9 cellular contexts compared by ENCODE assay signal in genomic region chr17:59914274-59914854, GRCh38. TPM values are rescaled to one million over a fixed set of nuclear protein-coding genes. Genes with fewer than 3 reads are reported as not detected.
DNase-seq lines count a peak whose midpoint lies in the region; ATAC-seq and TF ChIP-seq lines count a peak whose summit lies in the region.
"Had no signal": no experiment of that assay in that cellular context is flagged by ENCODE, and none has a peak within 500 bp of the region (broad histone marks: within the 10 kb centered on the region; RNA-seq: fewer than 3 reads in every experiment).

No MANE protein-coding gene starts in this region.

- intact Hi-C loops in prostate gland (cut with DNase I), result no loop called here

- H3K9me3 ChIP-seq in prostate gland, result no peaks in the 10 kb centered on the region

- no peak for TF ChIP-seq POLR2A in prostate gland (IDR thresholded peaks at IDR 0.05)

- ATAC-seq in SK-N-SH treated with all-trans-retinoic acid at 6 μM for 48 hours, result peak; percentile 86
- ATAC-seq in GM21825 (IDR thresholded peaks at IDR 0.05; ENCODE audit: unreplicated experiment), result no peak
- no peak for ATAC-seq in HG02763 (IDR thresholded peaks at IDR 0.05; ENCODE audit: unreplicated experiment)

- TF ChIP-seq CTCF in prostate gland (IDR thresholded peaks at IDR 0.05), result peak; percentile 15 to 78 (median 70)

- WGBS in prostate gland, result 65% methylated on average over 1 of the region's 1 CpG

- no peak overlapping the region for H3K27ac ChIP-seq in prostate gland

- H3K36me3 ChIP-seq in prostate gland, result peaks cover 0 to 4% of the 10 kb centered on the region in 2 donors

- no peaks in the 10 kb centered on the region for H3K4me1 ChIP-seq in prostate gland (replicated peaks)

- DNase-seq in SIG-M5 treated with dmso at 0.1 percent for 504 hours (lab: John Stamatoyannopoulos, UW; ENCODE audit: unreplicated experiment), result peak; percentile 96
- DNase-seq in SIG-M5 (lab: John Stamatoyannopoulos, UW), result no peak
- DNase-seq in M059J (ENCODE audit: low read depth), result peak; percentile 44
- DNase-seq in fibroblast of peridontal ligament (ENCODE audit: extremely low read depth), result peak; percentile 80
- no peak for DNase-seq in prostate gland (ENCODE audit: low spot score)
- DNase-seq: activated T-cell treated with anti-CD3 and anti-CD28 coated beads, Interleukin-2, amount 50 U/mL, for 4 hours had no signal

- H3K4me3 ChIP-seq in prostate gland, result no peak overlapping the region

- H3K27me3 ChIP-seq in prostate gland (replicated peaks; ENCODE audit: insufficient read depth), result no peaks in the 10 kb centered on the region

TF ChIP-seq in SK-N-SH treated with all-trans-retinoic acid at 6 μM for 48 hours, 23 proteins besides CTCF, POLR2A, EP300 and RAD21:
- TF ChIP-seq ZFP30 (CRISPR knock-in tag; IDR thresholded peaks at IDR 0.05) (no peak), ARNTL (CRISPR knock-in tag; IDR thresholded peaks at IDR 0.05; ENCODE audit: borderline replicate concordance, low read depth) (no peak), ZNF70 (CRISPR knock-in tag; IDR thresholded peaks at IDR 0.05) (no peak), RARB (CRISPR knock-in tag; IDR thresholded peaks at IDR 0.05) (no peak), ZNF8 (CRISPR knock-in tag; IDR thresholded peaks at IDR 0.05) (no peak), ZNF565 (CRISPR knock-in tag; conservative IDR thresholded peaks at IDR 0.05; ENCODE audit: low read depth) (no peak), ZC3H10 (CRISPR knock-in tag; IDR thresholded peaks at IDR 0.05) (no peak)
- TF ChIP-seq, protein P1, sequence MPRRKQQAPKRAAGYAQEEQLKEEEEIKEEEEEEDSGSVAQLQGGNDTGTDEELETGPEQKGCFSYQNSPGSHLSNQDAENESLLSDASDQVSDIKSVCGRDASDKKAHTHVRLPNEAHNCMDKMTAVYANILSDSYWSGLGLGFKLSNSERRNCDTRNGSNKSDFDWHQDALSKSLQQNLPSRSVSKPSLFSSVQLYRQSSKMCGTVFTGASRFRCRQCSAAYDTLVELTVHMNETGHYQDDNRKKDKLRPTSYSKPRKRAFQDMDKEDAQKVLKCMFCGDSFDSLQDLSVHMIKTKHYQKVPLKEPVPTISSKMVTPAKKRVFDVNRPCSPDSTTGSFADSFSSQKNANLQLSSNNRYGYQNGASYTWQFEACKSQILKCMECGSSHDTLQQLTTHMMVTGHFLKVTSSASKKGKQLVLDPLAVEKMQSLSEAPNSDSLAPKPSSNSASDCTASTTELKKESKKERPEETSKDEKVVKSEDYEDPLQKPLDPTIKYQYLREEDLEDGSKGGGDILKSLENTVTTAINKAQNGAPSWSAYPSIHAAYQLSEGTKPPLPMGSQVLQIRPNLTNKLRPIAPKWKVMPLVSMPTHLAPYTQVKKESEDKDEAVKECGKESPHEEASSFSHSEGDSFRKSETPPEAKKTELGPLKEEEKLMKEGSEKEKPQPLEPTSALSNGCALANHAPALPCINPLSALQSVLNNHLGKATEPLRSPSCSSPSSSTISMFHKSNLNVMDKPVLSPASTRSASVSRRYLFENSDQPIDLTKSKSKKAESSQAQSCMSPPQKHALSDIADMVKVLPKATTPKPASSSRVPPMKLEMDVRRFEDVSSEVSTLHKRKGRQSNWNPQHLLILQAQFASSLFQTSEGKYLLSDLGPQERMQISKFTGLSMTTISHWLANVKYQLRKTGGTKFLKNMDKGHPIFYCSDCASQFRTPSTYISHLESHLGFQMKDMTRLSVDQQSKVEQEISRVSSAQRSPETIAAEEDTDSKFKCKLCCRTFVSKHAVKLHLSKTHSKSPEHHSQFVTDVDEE (CRISPR knock-in tag; IDR thresholded peaks at IDR 0.05), result no peak
- TF ChIP-seq, protein P2, sequence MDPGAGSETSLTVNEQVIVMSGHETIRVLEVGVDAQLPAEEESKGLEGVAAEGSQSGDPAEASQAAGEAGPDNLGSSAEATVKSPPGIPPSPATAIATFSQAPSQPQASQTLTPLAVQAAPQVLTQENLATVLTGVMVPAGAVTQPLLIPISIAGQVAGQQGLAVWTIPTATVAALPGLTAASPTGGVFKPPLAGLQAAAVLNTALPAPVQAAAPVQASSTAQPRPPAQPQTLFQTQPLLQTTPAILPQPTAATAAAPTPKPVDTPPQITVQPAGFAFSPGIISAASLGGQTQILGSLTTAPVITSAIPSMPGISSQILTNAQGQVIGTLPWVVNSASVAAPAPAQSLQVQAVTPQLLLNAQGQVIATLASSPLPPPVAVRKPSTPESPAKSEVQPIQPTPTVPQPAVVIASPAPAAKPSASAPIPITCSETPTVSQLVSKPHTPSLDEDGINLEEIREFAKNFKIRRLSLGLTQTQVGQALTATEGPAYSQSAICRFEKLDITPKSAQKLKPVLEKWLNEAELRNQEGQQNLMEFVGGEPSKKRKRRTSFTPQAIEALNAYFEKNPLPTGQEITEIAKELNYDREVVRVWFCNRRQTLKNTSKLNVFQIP (CRISPR knock-in tag; IDR thresholded peaks at IDR 0.05; ENCODE audit: borderline replicate concordance, low read depth), result no peak
TF ChIP-seq in SK-N-SH treated with all-trans-retinoic acid at 6 μM for 48 hours: peak in this region for 0.

RNA-seq across cellular contexts. Expression of gene RPS6KB1, which starts 21.4 kb away (rescaled TPM):
- 15.7 and 25.0 TPM in 2 replicates for total RNA-seq in M059J (2014; rRNA removed; shearing (Covaris generic))
- total RNA-seq in prostate gland, result 10 to 100 TPM; 28.2 to 38.1 TPM

RNA-seq across cellular contexts. Expression of gene TUBD1, which starts 21.6 kb away (rescaled TPM):
- 9.2 and 11.4 TPM in 2 replicates for total RNA-seq in M059J (2014; rRNA removed; shearing (Covaris generic))
- 10 to 100 TPM; 13.3 to 22.5 TPM for total RNA-seq in prostate gland

RNA-seq across cellular contexts. Expression of gene RNFT1, which starts 50.2 kb away (rescaled TPM):
- total RNA-seq in M059J (2014; rRNA removed; shearing (Covaris generic)), result 21.9 and 27.1 TPM in 2 replicates
- 10 to 100 TPM; 16.8 to 24.7 TPM for total RNA-seq in prostate gland

Comparison
In these comparisons a context has a peak if more than half of its experiments do, and no peak if none do; other contexts are left out.
1. DNase-seq: peak in SIG-M5 treated with dmso at 0.1 percent for 504 hours (single experiment), M059J (single experiment) and fibroblast of peridontal ligament (single experiment); none in SIG-M5 (single experiment) and prostate gland (single experiment).